ENCODE assay signal across 9 cellular contexts in the genomic region with DNA sequence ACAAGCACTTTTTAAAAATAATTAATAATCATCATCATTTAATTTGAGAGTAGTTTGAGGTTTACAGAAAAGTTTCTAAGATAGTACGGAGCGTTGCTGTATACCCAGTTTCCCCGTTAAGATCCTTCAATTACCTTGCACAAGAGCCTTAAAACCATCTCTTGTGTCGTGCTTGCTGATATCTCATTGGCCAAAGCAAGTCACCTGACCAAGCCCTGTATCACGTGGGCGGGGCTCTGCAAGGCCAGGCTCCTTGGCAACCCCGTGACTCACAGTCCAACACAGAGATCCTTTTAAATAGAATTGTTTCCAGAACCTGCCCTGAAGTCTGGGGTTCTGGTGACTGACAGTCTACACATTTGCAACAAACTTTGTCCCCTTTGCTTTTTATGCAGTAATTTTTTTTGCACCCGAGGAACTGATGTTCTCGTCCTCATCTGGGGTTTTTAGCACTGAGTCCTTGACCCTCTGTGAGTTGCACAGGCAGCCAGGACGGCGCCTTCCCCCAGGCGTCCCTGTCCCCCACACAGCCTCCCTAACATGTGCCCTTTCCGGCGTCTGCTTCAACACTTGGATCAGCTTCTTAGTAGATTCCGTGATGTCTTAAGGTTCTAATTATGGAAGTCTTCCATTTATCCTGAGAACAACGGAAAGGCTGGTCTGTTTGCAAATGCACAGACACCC.
DNase-seq lines count a peak whose midpoint lies in the region; ATAC-seq and TF ChIP-seq lines count a peak whose summit lies in the region.
"Had no signal": no experiment of that assay in that cellular context is flagged by ENCODE, and none has a peak within 500 bp of the region (broad histone marks: within the 10 kb centered on the region; RNA-seq: fewer than 3 reads in every experiment).

No MANE protein-coding gene starts in this region.

- H3K27ac ChIP-seq in Peyer's patch = peak overlapping the region in 1 of 4 donors; percentile 22
- H3K27ac ChIP-seq: neutrophil had no signal

- no peaks in the 10 kb centered on the region for H3K4me1 ChIP-seq in Peyer's patch

- ATAC-seq in WTC11 = peak; percentile 61; the same call in 1 of the 2 replicates
- no peak for ATAC-seq in HG03565 (IDR thresholded peaks at IDR 0.05; ENCODE audit: unreplicated experiment)
- no peak for ATAC-seq in GM18502 (IDR thresholded peaks at IDR 0.05; ENCODE audit: poor library complexity, unreplicated experiment)

- TF ChIP-seq CTCF in WTC11 (IDR thresholded peaks at IDR 0.05) (no peak), Peyer's patch (IDR thresholded peaks at IDR 0.05) (no peak)

- intact Hi-C loops in activated CD4-positive, alpha-beta T cell treated with anti-CD3 and anti-CD28 coated beads, Interleukin-2, amount 10 ng/mL, durations not matched to agents 24 days and 14 days (cut with micrococcal nuclease) = no loop called here
- intact Hi-C loops in head of caudate nucleus (cut with DNase I) = no loop called here

- peaks cover 5% of the 10 kb centered on the region for H3K9me3 Mint-ChIP-seq in activated CD4-positive, alpha-beta T cell treated with anti-CD3 and anti-CD28 coated beads, Interleukin-2, amount 10 ng/mL, durations not matched to agents 24 days and 14 days
- H3K9me3 Mint-ChIP-seq in WTC11 = peaks cover 24% of the 10 kb centered on the region

- H3K9me3 ChIP-seq in Peyer's patch = peaks cover 0 to 5% (median 0%) of the 10 kb centered on the region in 4 donors
- H3K9me3 ChIP-seq: neutrophil had no signal

- DNase-seq in activated CD4-positive, alpha-beta T cell treated with anti-CD3 and anti-CD28 coated beads, Interleukin-2, amount 10 ng/mL, durations not matched to agents 24 days and 14 days = peak; percentile 69
- DNase-seq in activated CD4-positive, alpha-beta T cell treated with anti-CD3 and anti-CD28 coated beads, Interleukin-2, amount 50 U/mL, for 1 hour = no peak
- DNase-seq in WTC11 (ENCODE audit: low spot score) = peak; percentile 43
- peak in 36 of 42 donors; percentile 20 to 85 (median 55) for DNase-seq in head of caudate nucleus
- DNase-seq in smooth muscle cell of the brain vasculature (ENCODE audit: low read depth, low spot score) = peak; percentile 53
- DNase-seq in Peyer's patch = no peak

- CTCF ChIA-PET in WTC11 (lab: Charles Lee) = no interaction called here

- H3K4me3 Mint-ChIP-seq in activated CD4-positive, alpha-beta T cell treated with anti-CD3 and anti-CD28 coated beads, Interleukin-2, amount 10 ng/mL, durations not matched to agents 24 days and 14 days = no peak overlapping the region
- no peak overlapping the region for H3K4me3 Mint-ChIP-seq in WTC11

- H3K27me3 Mint-ChIP-seq in activated CD4-positive, alpha-beta T cell treated with anti-CD3 and anti-CD28 coated beads, Interleukin-2, amount 10 ng/mL, durations not matched to agents 24 days and 14 days = no peaks in the 10 kb centered on the region
- peaks cover 3% of the 10 kb centered on the region; the same call in 1 of the 2 replicates for H3K27me3 Mint-ChIP-seq in WTC11 (ENCODE audit: low read depth)

- peaks cover 2% of the 10 kb centered on the region for H3K36me3 Mint-ChIP-seq in activated CD4-positive, alpha-beta T cell treated with anti-CD3 and anti-CD28 coated beads, Interleukin-2, amount 10 ng/mL, durations not matched to agents 24 days and 14 days (ENCODE audit: low read depth)
- peaks cover 24% of the 10 kb centered on the region for H3K36me3 Mint-ChIP-seq in WTC11

- POLR2A ChIA-PET in WTC11 (lab: Charles Lee) = no interaction called here

- H3K4me1 Mint-ChIP-seq in activated CD4-positive, alpha-beta T cell treated with anti-CD3 and anti-CD28 coated beads, Interleukin-2, amount 10 ng/mL, durations not matched to agents 24 days and 14 days = peaks cover 17% of the 10 kb centered on the region
- peaks cover 9% of the 10 kb centered on the region for H3K4me1 Mint-ChIP-seq in WTC11

- no peaks in the 10 kb centered on the region for H3K36me3 ChIP-seq in Peyer's patch
- H3K36me3 ChIP-seq: neutrophil had no signal

- TF ChIP-seq POLR2A in Peyer's patch (IDR thresholded peaks at IDR 0.05) = no peak

- no peak overlapping the region for H3K4me3 ChIP-seq in Peyer's patch

- H3K27me3 ChIP-seq in Peyer's patch = no peaks in the 10 kb centered on the region
- H3K27me3 ChIP-seq: neutrophil had no signal

- H3K27ac Mint-ChIP-seq in activated CD4-positive, alpha-beta T cell treated with anti-CD3 and anti-CD28 coated beads, Interleukin-2, amount 10 ng/mL, durations not matched to agents 24 days and 14 days = peak overlapping the region; percentile 25
- no peak overlapping the region; the same call in 1 of the 2 replicates for H3K27ac Mint-ChIP-seq in WTC11

TF ChIP-seq in WTC11, 78 proteins besides CTCF, POLR2A, EP300 and RAD21 (continues in another document):
- TF ChIP-seq, protein P1, sequence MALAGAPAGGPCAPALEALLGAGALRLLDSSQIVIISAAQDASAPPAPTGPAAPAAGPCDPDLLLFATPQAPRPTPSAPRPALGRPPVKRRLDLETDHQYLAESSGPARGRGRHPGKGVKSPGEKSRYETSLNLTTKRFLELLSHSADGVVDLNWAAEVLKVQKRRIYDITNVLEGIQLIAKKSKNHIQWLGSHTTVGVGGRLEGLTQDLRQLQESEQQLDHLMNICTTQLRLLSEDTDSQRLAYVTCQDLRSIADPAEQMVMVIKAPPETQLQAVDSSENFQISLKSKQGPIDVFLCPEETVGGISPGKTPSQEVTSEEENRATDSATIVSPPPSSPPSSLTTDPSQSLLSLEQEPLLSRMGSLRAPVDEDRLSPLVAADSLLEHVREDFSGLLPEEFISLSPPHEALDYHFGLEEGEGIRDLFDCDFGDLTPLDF (CRISPR knock-in tag; IDR thresholded peaks at IDR 0.05) = no peak
- TF ChIP-seq HMGXB4 (CRISPR knock-in tag; IDR thresholded peaks at IDR 0.05) (no peak), ZNF512 (CRISPR knock-in tag; IDR thresholded peaks at IDR 0.05; ENCODE audit: borderline replicate concordance) (no peak), HMGA2 (CRISPR knock-in tag; IDR thresholded peaks at IDR 0.05) (no peak), NR2C2 (CRISPR knock-in tag; IDR thresholded peaks at IDR 0.05) (no peak), OVOL2 (CRISPR knock-in tag; IDR thresholded peaks at IDR 0.05; ENCODE audit: borderline replicate concordance) (no peak), RELA (CRISPR knock-in tag; IDR thresholded peaks at IDR 0.05; ENCODE audit: borderline replicate concordance) (no peak), ZNF138 (CRISPR knock-in tag; conservative IDR thresholded peaks at IDR 0.05) (no peak), USF2 (CRISPR knock-in tag; IDR thresholded peaks at IDR 0.05) (peak; percentile 89), ZNF396 (CRISPR knock-in tag; IDR thresholded peaks at IDR 0.05; ENCODE audit: borderline replicate concordance) (no peak)
- TF ChIP-seq, protein P2, sequence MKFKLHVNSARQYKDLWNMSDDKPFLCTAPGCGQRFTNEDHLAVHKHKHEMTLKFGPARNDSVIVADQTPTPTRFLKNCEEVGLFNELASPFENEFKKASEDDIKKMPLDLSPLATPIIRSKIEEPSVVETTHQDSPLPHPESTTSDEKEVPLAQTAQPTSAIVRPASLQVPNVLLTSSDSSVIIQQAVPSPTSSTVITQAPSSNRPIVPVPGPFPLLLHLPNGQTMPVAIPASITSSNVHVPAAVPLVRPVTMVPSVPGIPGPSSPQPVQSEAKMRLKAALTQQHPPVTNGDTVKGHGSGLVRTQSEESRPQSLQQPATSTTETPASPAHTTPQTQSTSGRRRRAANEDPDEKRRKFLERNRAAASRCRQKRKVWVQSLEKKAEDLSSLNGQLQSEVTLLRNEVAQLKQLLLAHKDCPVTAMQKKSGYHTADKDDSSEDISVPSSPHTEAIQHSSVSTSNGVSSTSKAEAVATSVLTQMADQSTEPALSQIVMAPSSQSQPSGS (CRISPR knock-in tag; IDR thresholded peaks at IDR 0.05; ENCODE audit: borderline replicate concordance, low read depth) = no peak
- TF ChIP-seq, protein P3, sequence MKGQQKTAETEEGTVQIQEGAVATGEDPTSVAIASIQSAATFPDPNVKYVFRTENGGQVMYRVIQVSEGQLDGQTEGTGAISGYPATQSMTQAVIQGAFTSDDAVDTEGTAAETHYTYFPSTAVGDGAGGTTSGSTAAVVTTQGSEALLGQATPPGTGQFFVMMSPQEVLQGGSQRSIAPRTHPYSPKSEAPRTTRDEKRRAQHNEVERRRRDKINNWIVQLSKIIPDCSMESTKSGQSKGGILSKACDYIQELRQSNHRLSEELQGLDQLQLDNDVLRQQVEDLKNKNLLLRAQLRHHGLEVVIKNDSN (CRISPR knock-in tag; IDR thresholded peaks at IDR 0.05) = peak; percentile 85

Comparison
In these comparisons a context has a peak if more than half of its experiments do, and no peak if none do; other contexts are left out.
1. DNase-seq: peak in activated CD4-positive, alpha-beta T cell treated with anti-CD3 and anti-CD28 coated beads, Interleukin-2, amount 10 ng/mL, durations not matched to agents 24 days and 14 days (single experiment), WTC11 (single experiment), head of caudate nucleus (36 of 42) and smooth muscle cell of the brain vasculature (single experiment); none in activated CD4-positive, alpha-beta T cell treated with anti-CD3 and anti-CD28 coated beads, Interleukin-2, amount 50 U/mL, for 1 hour (single experiment) and Peyer's patch (0 of 3).